In the genomic region with DNA sequence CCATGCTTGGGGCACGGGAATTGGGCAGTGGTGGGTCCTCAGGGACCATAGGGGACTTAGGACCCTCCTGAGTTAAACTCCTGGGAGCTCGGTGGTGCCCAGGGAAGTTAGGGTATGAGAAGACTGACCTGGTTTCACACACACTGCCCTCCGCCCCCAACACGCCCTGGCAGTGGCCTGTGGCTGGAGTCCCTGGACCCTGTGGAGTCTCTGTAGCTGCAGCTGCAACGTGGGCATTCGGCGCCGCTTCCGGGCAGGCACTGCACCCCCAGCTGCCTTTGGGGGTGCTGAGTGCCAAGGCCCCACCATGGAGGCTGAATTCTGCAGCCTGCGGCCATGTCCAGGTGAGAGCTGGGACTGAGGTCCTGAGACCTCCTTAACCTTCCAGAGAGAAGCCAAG, we compare ENCODE assay signal across 8 cellular contexts. TPM values are rescaled to one million over a fixed set of nuclear protein-coding genes. Genes with fewer than 3 reads are reported as not detected.
"Had no signal": no experiment of that assay in that cellular context is flagged by ENCODE, and none has a peak within 500 bp of the region (broad histone marks: within the 10 kb centered on the region; RNA-seq: fewer than 3 reads in every experiment).

No MANE protein-coding gene starts in this region.

- FAIRE-seq: G401.6, GM12878, GM12891, GM12892, GM18507, GM19239 had no signal

- H3K4me3 ChIP-seq: GM12878 had no signal

- DNase-seq: GDM1, GF-D8 had no signal

RNA-seq across cellular contexts. Expression of a gene that starts 34.9 kb away (rescaled TPM):
- total RNA-seq: GM12878 had no signal
- polyA plus RNA-seq: GM12878 had no signal
